8 cellular contexts compared by ENCODE assay signal in the genomic region with DNA sequence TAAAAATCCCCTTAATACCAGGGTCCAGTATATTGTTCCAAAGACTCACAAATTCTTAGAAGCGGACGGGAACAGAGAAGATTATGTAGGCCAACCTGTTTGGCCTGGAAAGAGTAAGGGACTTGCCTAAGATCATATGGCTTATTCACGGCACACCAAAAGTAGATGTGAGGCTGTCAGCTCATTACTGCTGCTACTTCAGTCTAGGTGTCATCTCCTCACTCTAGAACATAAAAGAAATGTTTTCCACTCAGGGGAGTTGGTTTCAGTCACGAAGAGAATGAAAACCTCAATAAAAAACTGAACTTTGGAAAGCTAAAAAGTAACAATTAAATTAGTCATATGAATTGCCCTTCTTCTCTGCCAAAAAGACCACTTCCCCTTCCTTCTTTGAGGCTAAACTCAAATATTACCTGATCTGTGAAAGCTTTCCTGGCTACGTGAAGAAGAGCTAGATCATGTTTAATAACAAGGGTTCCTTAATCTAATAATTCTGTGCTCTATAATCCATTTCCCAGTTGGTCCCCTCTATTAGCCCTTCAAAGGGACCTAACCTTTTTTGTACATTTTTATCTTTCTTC. TPM values are rescaled to one million over a fixed set of nuclear protein-coding genes. Genes with fewer than 3 reads are reported as not detected.
DNase-seq lines count a peak whose midpoint lies in the region; ATAC-seq, FAIRE-seq and TF ChIP-seq lines count a peak whose summit lies in the region.

No MANE protein-coding gene starts in this region.

- peaks cover 7% of the 10 kb centered on the region for H3K36me3 Mint-ChIP-seq in activated T-cell treated with anti-CD3 and anti-CD28 coated beads, Interleukin-2, amount 50 U/mL, for 24 hours (ENCODE audit: low read depth)

- no peak for DNase-seq in activated T-cell treated with anti-CD3 and anti-CD28 coated beads, Interleukin-2, amount 50 U/mL, for 24 hours
- DNase-seq in activated T-cell treated with anti-CD3 and anti-CD28 coated beads for 4 hours (no peak), left ventricle myocardium inferior (no peak), frontal cortex (ENCODE audit: low spot score in 2 of 2) (no peak), COLO668 (lab: John Stamatoyannopoulos, UW; ENCODE audit: unreplicated experiment) (no peak)
- peak; percentile 27 to 30 for DNase-seq in stimulated activated naive CD8-positive, alpha-beta T cell treated with anti-CD3 and anti-CD28 coated beads, Interleukin-15, amount 100 ng/mL, for 72 hours

- H3K9me3 Mint-ChIP-seq in activated T-cell treated with anti-CD3 and anti-CD28 coated beads, Interleukin-2, amount 50 U/mL, for 24 hours: peaks cover 14% of the 10 kb centered on the region
- H3K9me3 Mint-ChIP-seq in stimulated activated naive CD8-positive, alpha-beta T cell treated with anti-CD3 and anti-CD28 coated beads, Interleukin-15, amount 100 ng/mL, for 72 hours: peaks cover 4 to 12% of the 10 kb centered on the region in 2 donors

- peaks cover 17% of the 10 kb centered on the region for H3K4me1 ChIP-seq in left ventricle myocardium inferior

- no peaks in the 10 kb centered on the region for H3K27me3 Mint-ChIP-seq in activated T-cell treated with anti-CD3 and anti-CD28 coated beads, Interleukin-2, amount 50 U/mL, for 24 hours
- no peaks in the 10 kb centered on the region for H3K27me3 Mint-ChIP-seq in stimulated activated naive CD8-positive, alpha-beta T cell treated with anti-CD3 and anti-CD28 coated beads, Interleukin-15, amount 100 ng/mL, for 72 hours

- H3K27ac ChIP-seq in VCaP (peak overlapping the region; percentile 67), left ventricle myocardium inferior (replicated peaks) (peak overlapping the region; percentile 78)

- H3K27ac Mint-ChIP-seq in activated T-cell treated with anti-CD3 and anti-CD28 coated beads, Interleukin-2, amount 50 U/mL, for 24 hours: peak overlapping the region; percentile 97
- H3K27ac Mint-ChIP-seq in stimulated activated naive CD8-positive, alpha-beta T cell treated with anti-CD3 and anti-CD28 coated beads, Interleukin-15, amount 100 ng/mL, for 72 hours: peak overlapping the region; percentile 92 to 98

- no peak for FAIRE-seq in frontal cortex (lab: Jason Lieb, UNC)

- peak; percentile 16 for ATAC-seq in HG03066 (IDR thresholded peaks at IDR 0.05; ENCODE audit: low read depth, unreplicated experiment)
- peak; percentile 72 for ATAC-seq in stimulated activated naive CD8-positive, alpha-beta T cell treated with anti-CD3 and anti-CD28 coated beads, Interleukin-15, amount 100 ng/mL, for 72 hours

- peaks cover 24% of the 10 kb centered on the region for H3K27me3 ChIP-seq in left ventricle myocardium inferior (ENCODE audit: low read depth)

- H3K9me3 ChIP-seq in left ventricle myocardium inferior (replicated peaks): no peaks in the 10 kb centered on the region

- peaks cover 61% of the 10 kb centered on the region for H3K4me1 Mint-ChIP-seq in activated T-cell treated with anti-CD3 and anti-CD28 coated beads, Interleukin-2, amount 50 U/mL, for 24 hours (ENCODE audit: low read depth)
- H3K4me1 Mint-ChIP-seq in stimulated activated naive CD8-positive, alpha-beta T cell treated with anti-CD3 and anti-CD28 coated beads, Interleukin-15, amount 100 ng/mL, for 72 hours: peaks cover 38% of the 10 kb centered on the region

- peak overlapping the region; percentile 78 for H3K4me3 ChIP-seq in left ventricle myocardium inferior

- TF ChIP-seq CTCF in VCaP (conservative IDR thresholded peaks at IDR 0.05) (no peak), left ventricle myocardium inferior (IDR thresholded peaks at IDR 0.05; ENCODE audit: borderline replicate concordance) (no peak)

- H3K4me3 Mint-ChIP-seq in activated T-cell treated with anti-CD3 and anti-CD28 coated beads, Interleukin-2, amount 50 U/mL, for 24 hours: peak overlapping the region; percentile 91
- peak overlapping the region; percentile 90 for H3K4me3 Mint-ChIP-seq in stimulated activated naive CD8-positive, alpha-beta T cell treated with anti-CD3 and anti-CD28 coated beads, Interleukin-15, amount 100 ng/mL, for 72 hours

- intact Hi-C loops in left ventricle myocardium inferior (cut with micrococcal nuclease): no loop called here

- no peaks in the 10 kb centered on the region for H3K36me3 ChIP-seq in left ventricle myocardium inferior

RNA-seq across cellular contexts. Expression of gene CEP128, which starts 0.7 kb away (rescaled TPM):
- total RNA-seq in left ventricle myocardium inferior: 2.3 TPM
- 21.6 TPM for total RNA-seq in frontal cortex

RNA-seq across cellular contexts. Expression of gene TSHR, which starts 13.2 kb away (rescaled TPM):
- total RNA-seq in left ventricle myocardium inferior (not detected), frontal cortex (0.41 TPM)

Comparison
In these comparisons a context has a peak if more than half of its experiments do, and no peak if none do; other contexts are left out.
1. DNase-seq: peak in stimulated activated naive CD8-positive, alpha-beta T cell treated with anti-CD3 and anti-CD28 coated beads, Interleukin-15, amount 100 ng/mL, for 72 hours (2 of 2); none in activated T-cell treated with anti-CD3 and anti-CD28 coated beads, Interleukin-2, amount 50 U/mL, for 24 hours (single experiment), activated T-cell treated with anti-CD3 and anti-CD28 coated beads for 4 hours (single experiment), left ventricle myocardium inferior (single experiment), frontal cortex (0 of 2) and COLO668 (single experiment).